ENCODE assay signal across 8 cellular contexts in the genomic region with DNA sequence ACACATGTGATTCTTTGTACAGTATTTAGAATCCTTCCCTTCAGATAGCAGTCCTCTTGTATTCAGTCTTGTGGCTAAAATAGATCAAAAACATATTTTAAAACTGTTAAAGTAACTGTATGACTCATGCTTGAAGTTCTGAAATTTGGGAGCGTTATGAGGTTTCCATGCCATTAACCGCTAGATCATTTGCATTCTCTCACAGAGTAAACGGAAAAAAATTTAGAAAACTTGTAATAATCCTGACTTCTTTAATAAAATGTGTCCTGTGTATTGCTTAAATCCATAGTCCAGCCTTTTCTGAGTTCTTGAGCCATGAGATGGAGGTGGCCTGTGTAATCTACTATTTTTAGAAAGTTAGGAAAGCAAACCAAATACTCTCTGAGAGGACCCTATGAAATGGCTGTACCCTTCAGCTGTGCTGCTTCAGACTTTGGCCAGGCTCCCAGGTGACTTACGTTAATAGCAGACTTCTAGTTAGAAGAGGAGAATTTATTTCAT. TPM values are rescaled to one million over a fixed set of nuclear protein-coding genes. Genes with fewer than 3 reads are reported as not detected.
DNase-seq lines count a peak whose midpoint lies in the region; ATAC-seq and TF ChIP-seq lines count a peak whose summit lies in the region.

No MANE protein-coding gene starts in this region.

- no peak for TF ChIP-seq CTCF in AG10803 (conservative IDR thresholded peaks at IDR 0.05; ENCODE audit: low read length)
- TF ChIP-seq CTCF in cardiac muscle cell (IDR thresholded peaks at IDR 0.05; ENCODE audit: low read depth, low read length) = no peak

- peaks cover 64% of the 10 kb centered on the region for H3K4me1 Mint-ChIP-seq in T-helper 1 cell treated with Interleukin-12 subunit alpha and Interleukin-12 subunit beta and Interleukin-4 antibody, amounts not matched to agents 30 μg/mL and 1 μg/mL, for 36 hours (ENCODE audit: low read depth)
- peaks cover 65% of the 10 kb centered on the region for H3K4me1 Mint-ChIP-seq in stimulated activated memory B cell treated with anti-CD40 and anti-IgM and Interleukin-4, amounts not matched to agents 10 μg/mL and 1 μg/mL and 100 μg/mL, for 72 hours

- peaks cover 59% of the 10 kb centered on the region for H3K4me1 ChIP-seq in cardiac muscle cell (ENCODE audit: low read depth)

- no peaks in the 10 kb centered on the region for H3K27me3 Mint-ChIP-seq in T-helper 1 cell treated with Interleukin-12 subunit alpha and Interleukin-12 subunit beta and Interleukin-4 antibody, amounts not matched to agents 30 μg/mL and 1 μg/mL, for 36 hours (ENCODE audit: low read depth)
- no peaks in the 10 kb centered on the region for H3K27me3 Mint-ChIP-seq in stimulated activated memory B cell treated with anti-CD40 and anti-IgM and Interleukin-4, amounts not matched to agents 10 μg/mL and 1 μg/mL and 100 μg/mL, for 72 hours

- peaks cover 31% of the 10 kb centered on the region for H3K36me3 Mint-ChIP-seq in T-helper 1 cell treated with Interleukin-12 subunit alpha and Interleukin-12 subunit beta and Interleukin-4 antibody, amounts not matched to agents 30 μg/mL and 1 μg/mL, for 36 hours (ENCODE audit: low read depth)
- peaks cover 35% of the 10 kb centered on the region for H3K36me3 Mint-ChIP-seq in stimulated activated memory B cell treated with anti-CD40 and anti-IgM and Interleukin-4, amounts not matched to agents 10 μg/mL and 1 μg/mL and 100 μg/mL, for 72 hours

- no peak overlapping the region for H3K4me3 Mint-ChIP-seq in T-helper 1 cell treated with Interleukin-12 subunit alpha and Interleukin-12 subunit beta and Interleukin-4 antibody, amounts not matched to agents 30 μg/mL and 1 μg/mL, for 36 hours
- H3K4me3 Mint-ChIP-seq in stimulated activated memory B cell treated with anti-CD40 and anti-IgM and Interleukin-4, amounts not matched to agents 10 μg/mL and 1 μg/mL and 100 μg/mL, for 72 hours = peak overlapping the region; percentile 26

- no peaks in the 10 kb centered on the region for H3K27me3 ChIP-seq in cardiac muscle cell

- H3K9me3 ChIP-seq in cardiac muscle cell (ENCODE audit: low read depth) = no peaks in the 10 kb centered on the region

- peak overlapping the region; percentile 38 for H3K27ac ChIP-seq in cardiac muscle cell

- H3K36me3 ChIP-seq in cardiac muscle cell = no peaks in the 10 kb centered on the region

- peak overlapping the region; percentile 38 for H3K27ac Mint-ChIP-seq in T-helper 1 cell treated with Interleukin-12 subunit alpha and Interleukin-12 subunit beta and Interleukin-4 antibody, amounts not matched to agents 30 μg/mL and 1 μg/mL, for 36 hours
- H3K27ac Mint-ChIP-seq in stimulated activated memory B cell treated with anti-CD40 and anti-IgM and Interleukin-4, amounts not matched to agents 10 μg/mL and 1 μg/mL and 100 μg/mL, for 72 hours = peak overlapping the region; percentile 48

- DNase-seq in AG10803 (ENCODE audit: low read depth) = peak; percentile 97
- DNase-seq in cardiac muscle cell (ENCODE audit: low read depth in 1 of 2, low spot score in 1 of 2) = peak; percentile 65 to 87
- DNase-seq in NCI-H146 treated with DMSO at 0.1 percent for 48 hours (lab: John Stamatoyannopoulos, UW; ENCODE audit: unreplicated experiment) = no peak
- no peak for DNase-seq in SW 1271 (lab: John Stamatoyannopoulos, UW)

- ATAC-seq in GM19351 (IDR thresholded peaks at IDR 0.05; ENCODE audit: unreplicated experiment) = peak; percentile 69
- ATAC-seq in HG03175 (IDR thresholded peaks at IDR 0.05; ENCODE audit: unreplicated experiment) = peak; percentile 71
- peak; percentile 65 for ATAC-seq in stimulated activated memory B cell treated with anti-CD40 and anti-IgM and Interleukin-4, amounts not matched to agents 10 μg/mL and 1 μg/mL and 100 μg/mL, for 72 hours

- no peaks in the 10 kb centered on the region for H3K9me3 Mint-ChIP-seq in T-helper 1 cell treated with Interleukin-12 subunit alpha and Interleukin-12 subunit beta and Interleukin-4 antibody, amounts not matched to agents 30 μg/mL and 1 μg/mL, for 36 hours
- H3K9me3 Mint-ChIP-seq in stimulated activated memory B cell treated with anti-CD40 and anti-IgM and Interleukin-4, amounts not matched to agents 10 μg/mL and 1 μg/mL and 100 μg/mL, for 72 hours = no peaks in the 10 kb centered on the region

- H3K4me3 ChIP-seq in AG10803 (ENCODE audit: low read length) (no peak overlapping the region), cardiac muscle cell (no peak overlapping the region)

RNA-seq across cellular contexts. Expression of a gene that starts 33.8 kb away (rescaled TPM):
- 72.7 and 75.1 TPM in 2 replicates for total RNA-seq in cardiac muscle cell
- polyA plus RNA-seq in cardiac muscle cell = 18.1 and 21.2 TPM in 2 replicates

Comparison
In these comparisons a context has a peak if more than half of its experiments do, and no peak if none do; other contexts are left out.
1. DNase-seq: peak in AG10803 (single experiment) and cardiac muscle cell (2 of 2); none in NCI-H146 treated with DMSO at 0.1 percent for 48 hours (single experiment) and SW 1271 (0 of 2).
2. Peak in every context shown above with its lines, with median percentiles within 50 percentile points of each other: ATAC-seq.